Comparison of ENCODE assay signal across 14 cellular contexts in the genomic region with DNA sequence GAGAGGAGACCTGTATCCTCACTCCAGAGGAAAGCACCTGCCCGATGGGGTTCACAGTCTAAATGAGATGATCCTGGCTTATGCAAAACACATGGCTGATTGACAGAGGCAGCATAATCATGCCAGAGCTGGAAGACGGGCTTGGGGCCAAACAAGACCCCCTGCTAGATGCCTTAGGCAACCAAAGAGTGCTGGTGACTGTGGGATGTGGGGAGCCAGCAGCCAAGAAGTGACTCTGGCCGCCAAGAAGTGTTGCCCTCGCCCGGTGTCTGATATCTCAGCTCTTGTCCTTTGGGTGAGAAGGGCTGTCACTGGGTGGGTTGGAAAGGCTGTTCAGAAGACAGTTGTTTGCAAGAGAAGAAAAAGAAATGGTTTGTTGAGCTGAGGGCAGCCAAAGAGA. TPM values are rescaled to one million over a fixed set of nuclear protein-coding genes. Genes with fewer than 3 reads are reported as not detected.
A peak's percentile ranks its signal among the peaks of the same experiment; 100 is the strongest.
DNase-seq lines count a peak whose midpoint lies in the region; ATAC-seq and TF ChIP-seq lines count a peak whose summit lies in the region.
"Had no signal": no experiment of that assay in that cellular context is flagged by ENCODE, and none has a peak within 500 bp of the region (broad histone marks: within the 10 kb centered on the region; RNA-seq: fewer than 3 reads in every experiment).

No MANE protein-coding gene starts in this region.

- H3K36me3 ChIP-seq in CD8-positive, alpha-beta memory T cell (ENCODE audit: insufficient read depth, low read length): no peaks in the 10 kb centered on the region
- peaks cover 0 to 48% of the 10 kb centered on the region in 2 donors for H3K36me3 ChIP-seq in psoas muscle (ENCODE audit: insufficient read depth in 1 of 2, low read depth in 1 of 2)
- H3K36me3 ChIP-seq: right atrium auricular region had no signal

- peak overlapping the region in 1 of 7 donors; percentile 52 for H3K4me3 Mint-ChIP-seq in CD8-positive, alpha-beta memory T cell
- H3K4me3 Mint-ChIP-seq: activated naive CD4-positive, alpha-beta T cell treated with anti-CD3 and anti-CD28 coated beads for 36 hours; dendritic cell treated with granulocyte-macrophage colony-stimulating factor and Interleukin-4, amounts not matched to agents 40 ng/mL and 50 ng/mL, for 4 days; nephron progenitor cell had no signal

- POLR2A ChIA-PET in CD8-positive, alpha-beta memory T cell (lab: Charles Lee): no interaction called here

- 49 to 63% (median 50%) methylated on average over 5 of the region's 5 CpGs for WGBS in psoas muscle, 3 donors

- peak overlapping the region in 5 of 8 donors; percentile 29 to 79 (median 39) for H3K27ac Mint-ChIP-seq in CD8-positive, alpha-beta memory T cell
- H3K27ac Mint-ChIP-seq: activated naive CD4-positive, alpha-beta T cell treated with anti-CD3 and anti-CD28 coated beads for 36 hours; dendritic cell treated with granulocyte-macrophage colony-stimulating factor and Interleukin-4, amounts not matched to agents 40 ng/mL and 50 ng/mL, for 4 days; nephron progenitor cell had no signal

- intact Hi-C loops in psoas muscle (cut with DNase I): no loop called here

- TF ChIP-seq POLR2A in erythroblast (IDR thresholded peaks at IDR 0.05; ENCODE audit: low read length): no peak

- no peaks in the 10 kb centered on the region for H3K9me3 Mint-ChIP-seq in CD8-positive, alpha-beta memory T cell
- H3K9me3 Mint-ChIP-seq: activated naive CD4-positive, alpha-beta T cell treated with anti-CD3 and anti-CD28 coated beads for 36 hours; dendritic cell treated with granulocyte-macrophage colony-stimulating factor and Interleukin-4, amounts not matched to agents 40 ng/mL and 50 ng/mL, for 4 days had no signal

- H3K9me3 ChIP-seq in CD8-positive, alpha-beta memory T cell (ENCODE audit: low read length): no peaks in the 10 kb centered on the region
- H3K9me3 ChIP-seq in psoas muscle: no peaks in the 10 kb centered on the region
- H3K9me3 ChIP-seq: right atrium auricular region had no signal

- no peak for ATAC-seq in psoas muscle
- ATAC-seq in HG03469 (IDR thresholded peaks at IDR 0.05; ENCODE audit: unreplicated experiment): no peak

- peak in 1 of 5 donors; percentile 13 for DNase-seq in CD8-positive, alpha-beta memory T cell
- peak; percentile 70 for DNase-seq in NCI-H82 (lab: John Stamatoyannopoulos, UW)
- DNase-seq in erythroblast (lab: John Stamatoyannopoulos, UW): peak; percentile 43 to 52
- peak in 1 of 2 donors; percentile 17 for DNase-seq in psoas muscle
- DNase-seq in activated CD8-positive, alpha-beta memory T cell treated with anti-CD3 and anti-CD28 coated beads, Interleukin-2, amount 50 U/mL, for 4 hours: no peak
- DNase-seq in A172 (ENCODE audit: low spot score): no peak
- DNase-seq in NCI-H524 (lab: John Stamatoyannopoulos, UW): no peak
- DNase-seq: GOT3, NCI-H2081 treated with DMSO at 0.1 percent for 48 hours had no signal

- CTCF ChIA-PET in CD8-positive, alpha-beta memory T cell (lab: Charles Lee): interaction anchor here (0.8 to 2.4 kb wide), 3 partner anchors 11 to 89 kb away, joined by 3 to 11 read pairs (median 9); no protein-coding TSS in a partner anchor

- H3K27ac ChIP-seq in CD8-positive, alpha-beta memory T cell (ENCODE audit: low read depth, low read length): no peak overlapping the region
- H3K27ac ChIP-seq in psoas muscle: peak overlapping the region; percentile 82

- H3K4me3 ChIP-seq in CD8-positive, alpha-beta memory T cell (ENCODE audit: low read length): no peak overlapping the region
- H3K4me3 ChIP-seq in psoas muscle: no peak overlapping the region
- H3K4me3 ChIP-seq: right atrium auricular region had no signal

- peaks cover 64% of the 10 kb centered on the region for H3K4me1 ChIP-seq in CD8-positive, alpha-beta memory T cell (ENCODE audit: insufficient read depth, low read length)
- peaks cover 53% of the 10 kb centered on the region for H3K4me1 ChIP-seq in psoas muscle

- peaks cover 75 to 83% (median 80%) of the 10 kb centered on the region in 3 donors for H3K4me1 Mint-ChIP-seq in CD8-positive, alpha-beta memory T cell

- H3K27me3 ChIP-seq in CD8-positive, alpha-beta memory T cell (ENCODE audit: insufficient read depth, low read length, poor library complexity, severe bottlenecking): no peaks in the 10 kb centered on the region
- H3K27me3 ChIP-seq in psoas muscle (ENCODE audit: insufficient read depth in 3 of 3, low read length in 2 of 3): no peaks in the 10 kb centered on the region
- H3K27me3 ChIP-seq: right atrium auricular region had no signal

- no peak for TF ChIP-seq CTCF in psoas muscle (IDR thresholded peaks at IDR 0.05)

- H3K36me3 Mint-ChIP-seq in CD8-positive, alpha-beta memory T cell: no peaks in the 10 kb centered on the region

- peaks cover 4 to 7% of the 10 kb centered on the region in 2 donors for H3K27me3 Mint-ChIP-seq in CD8-positive, alpha-beta memory T cell

RNA-seq across cellular contexts. Expression of a gene that starts 56.7 kb away (rescaled TPM):
- total RNA-seq in CD8-positive, alpha-beta memory T cell: 1 to 10 TPM; 4.9 to 5.0 TPM
- 61.1 TPM for polyA plus RNA-seq in CD8-positive, alpha-beta memory T cell
- total RNA-seq in psoas muscle: 1 to 10 TPM; 5.2 to 8.2 (median 6.5) TPM
- 1 to 10 TPM; 1.9 to 3.1 (median 2.8) TPM for polyA plus RNA-seq in psoas muscle
- 11.2 and 12.3 TPM in 2 replicates for total RNA-seq in A172 (2014; rRNA removed; shearing (Covaris generic))

Comparison
In these comparisons a context has a peak if more than half of its experiments do, and no peak if none do; other contexts are left out.
1. DNase-seq: peak in NCI-H82 (single experiment) and erythroblast (2 of 2); none in activated CD8-positive, alpha-beta memory T cell treated with anti-CD3 and anti-CD28 coated beads, Interleukin-2, amount 50 U/mL, for 4 hours (single experiment), A172 (single experiment) and NCI-H524 (0 of 2).